In the genomic region with DNA sequence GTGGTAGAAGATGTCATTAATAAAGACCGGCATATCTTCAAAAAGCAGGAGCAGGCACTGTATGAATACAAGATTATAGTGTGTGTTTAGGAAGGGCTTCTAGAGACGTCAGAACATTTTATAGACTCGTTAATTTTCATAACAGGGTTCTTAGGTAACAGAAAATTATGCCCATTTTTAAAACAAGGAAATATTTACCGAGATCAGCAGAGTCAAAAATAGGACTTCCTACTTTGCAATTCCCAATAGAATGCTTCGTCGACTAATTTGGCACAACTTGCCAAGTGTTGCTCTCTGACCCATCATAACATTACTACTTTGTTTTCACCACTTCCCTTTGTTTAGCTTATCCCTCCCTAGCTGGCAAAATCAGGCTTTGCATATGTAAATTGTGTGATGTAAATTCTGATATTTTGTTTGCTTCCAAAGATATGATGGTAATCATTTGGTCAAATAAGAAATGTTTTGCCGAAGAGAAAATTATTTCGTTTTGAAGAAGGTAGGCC, we compare ENCODE assay signal across 8 cellular contexts. TPM values are rescaled to one million over a fixed set of nuclear protein-coding genes. Genes with fewer than 3 reads are reported as not detected.
DNase-seq lines count a peak whose midpoint lies in the region; ATAC-seq and TF ChIP-seq lines count a peak whose summit lies in the region.

No MANE protein-coding gene starts in this region.

- TF ChIP-seq POLR2A in HCT116 (IDR thresholded peaks at IDR 0.05; ENCODE audit: borderline replicate concordance, extremely low read depth, insufficient read depth, insufficient read length): no peak
- no peak for TF ChIP-seq POLR2A in spleen (IDR thresholded peaks at IDR 0.05)

- H2AFZ ChIP-seq in ACC112 (ENCODE audit: low read length, unreplicated experiment) (peak overlapping the region; percentile 91), HCT116 (ENCODE audit: low read depth, low read length, poor library complexity, severe bottlenecking) (peak overlapping the region; percentile 58)

- POLR2A ChIA-PET in HCT116 (lab: Charles Lee): no interaction called here

- H3K4me1 ChIP-seq in ACC112 (ENCODE audit: control insufficient read depth, insufficient read depth, low read length, unreplicated experiment) (peaks cover 11% of the 10 kb centered on the region), HCT116 (ENCODE audit: control insufficient read depth in 1 of 2, insufficient read depth in 2 of 2, low read length in 2 of 2) (peaks cover 14 to 25% of the 10 kb centered on the region in 2 experiments; a peak in 3 of 4 replicates), spleen (peaks cover 18 to 47% (median 38%) of the 10 kb centered on the region in 6 donors)

- BruUV-seq in HCT116 (replicated peaks; lab: Mats Ljungman, UMichigan): TSS peak; percentile 88

- H3K36me3 ChIP-seq in ACC112 (ENCODE audit: insufficient read depth, low read length) (no peaks in the 10 kb centered on the region), HCT116 (ENCODE audit: control insufficient read depth in 1 of 2, insufficient read depth in 2 of 2, low read length in 2 of 2) (no peaks in the 10 kb centered on the region), spleen (no peaks in the 10 kb centered on the region)

- no peaks in the 10 kb centered on the region for H3K27me3 ChIP-seq in ACC112 (ENCODE audit: insufficient read depth, low read length)
- no peaks in the 10 kb centered on the region for H3K27me3 ChIP-seq in HCT116 (ENCODE audit: insufficient read depth, low read length)
- no peaks in the 10 kb centered on the region for H3K27me3 ChIP-seq in spleen (replicated peaks in 1 of 7)

- peak overlapping the region; percentile 98 for H3K4me3 Mint-ChIP-seq in activated naive CD8-positive, alpha-beta T cell

- no peaks in the 10 kb centered on the region for H3K36me3 Mint-ChIP-seq in activated naive CD8-positive, alpha-beta T cell

- DNase-seq in HCT116 (ENCODE audit: low read depth, low spot score) (no peak), spleen (no peak)
- no peak for DNase-seq in stimulated activated CD4-positive, alpha-beta T cell treated with anti-CD3 and anti-CD28 coated beads, Interleukin-1b, Interleukin-23, amount 100 ng/mL, for 48 hours

- peak overlapping the region; percentile 77 for H3K9ac ChIP-seq in HCT116 (ENCODE audit: low read length)

- no peaks in the 10 kb centered on the region for H3K9me3 Mint-ChIP-seq in activated naive CD8-positive, alpha-beta T cell (ENCODE audit: low read depth)

- ATAC-seq in HCT116 (no peak), HG02642 (IDR thresholded peaks at IDR 0.05; ENCODE audit: poor library complexity, unreplicated experiment) (no peak), HG03095 (IDR thresholded peaks at IDR 0.05; ENCODE audit: unreplicated experiment) (no peak)

- peaks cover 54% of the 10 kb centered on the region for H3K4me1 Mint-ChIP-seq in activated naive CD8-positive, alpha-beta T cell (ENCODE audit: low read depth)

- H3K27ac Mint-ChIP-seq in activated naive CD8-positive, alpha-beta T cell: peak overlapping the region; percentile 99

- H3K27me3 Mint-ChIP-seq in activated naive CD8-positive, alpha-beta T cell: no peaks in the 10 kb centered on the region

- RAD21 ChIA-PET in HCT116 (lab: Charles Lee; ENCODE audit: low non-redundant PET in 1 of 2, low total read pairs in 2 of 2, uncharacterized antibody in 2 of 2, unreplicated experiment in 2 of 2): no interaction called here

- H3K27ac ChIP-seq in ACC112 (ENCODE audit: low read depth, low read length) (peak overlapping the region; percentile 81), HCT116 (ENCODE audit: low read depth, low read length) (peak overlapping the region; percentile 92), spleen (peak overlapping the region; percentile 92 to 99 (median 96))

- H3K79me2 ChIP-seq in ACC112 (ENCODE audit: control insufficient read depth, insufficient read depth, low read length, unreplicated experiment) (peaks cover 34% of the 10 kb centered on the region), HCT116 (ENCODE audit: insufficient read depth, low read length) (peaks cover 34% of the 10 kb centered on the region)

- H3K9me3 ChIP-seq in HCT116 (ENCODE audit: control insufficient read depth in 1 of 2, insufficient read depth in 1 of 2, low read depth in 1 of 2, low read length in 2 of 2): no peaks in the 10 kb centered on the region
- H3K9me3 ChIP-seq in spleen: no peaks in the 10 kb centered on the region

- peaks cover 8% of the 10 kb centered on the region; the same call in 1 of the 2 replicates for H4K20me1 ChIP-seq in HCT116 (ENCODE audit: insufficient read depth)

- TF ChIP-seq CTCF in HCT116 (IDR thresholded peaks at IDR 0.05 in 2 of 3, conservative IDR thresholded peaks at IDR 0.05 in 1 of 3; ENCODE audit: borderline replicate concordance in 1 of 3, insufficient read depth in 1 of 3, low read depth in 2 of 3, low read length in 2 of 3): no peak
- TF ChIP-seq CTCF in spleen (IDR thresholded peaks at IDR 0.05 in 8 of 11, conservative IDR thresholded peaks at IDR 0.05 in 3 of 11): no peak

- 18 to 21% (median 19%) methylated on average over 8 of the region's 8 CpGs for WGBS in spleen, 5 donors

- CTCF ChIA-PET in HCT116 (lab: Charles Lee): no interaction called here

- TF ChIP-seq RAD21 in HCT116 (IDR thresholded peaks at IDR 0.05; ENCODE audit: low read depth): no peak

- H3K9me2 ChIP-seq in HCT116 (ENCODE audit: insufficient read depth): no peaks in the 10 kb centered on the region

- peak overlapping the region; percentile 87 for H3K4me2 ChIP-seq in HCT116 (ENCODE audit: low read length)

- intact Hi-C loops in HCT116 (cut with micrococcal nuclease): no loop called here
- intact Hi-C loops in spleen (cut with DNase I; ENCODE audit: low total_unique reads): loop anchor here (5.0 kb wide), 1 partner anchor 100 kb away; no protein-coding TSS in a partner anchor

- H3K4me3 ChIP-seq in ACC112 (ENCODE audit: low read depth, low read length): peak overlapping the region; percentile 84
- peak overlapping the region; percentile 58 to 64 for H3K4me3 ChIP-seq in HCT116 (replicated peaks in 1 of 2; ENCODE audit: low read depth in 1 of 2, low read length in 2 of 2)
- H3K4me3 ChIP-seq in iPS-11a (ENCODE audit: low read depth, low read length): peak overlapping the region; percentile 60
- H3K4me3 ChIP-seq in spleen: peak overlapping the region; percentile 62 to 84 (median 72)

TF ChIP-seq in HCT116, 20 proteins besides CTCF, POLR2A, EP300 and RAD21:
- TF ChIP-seq, protein P1, sequence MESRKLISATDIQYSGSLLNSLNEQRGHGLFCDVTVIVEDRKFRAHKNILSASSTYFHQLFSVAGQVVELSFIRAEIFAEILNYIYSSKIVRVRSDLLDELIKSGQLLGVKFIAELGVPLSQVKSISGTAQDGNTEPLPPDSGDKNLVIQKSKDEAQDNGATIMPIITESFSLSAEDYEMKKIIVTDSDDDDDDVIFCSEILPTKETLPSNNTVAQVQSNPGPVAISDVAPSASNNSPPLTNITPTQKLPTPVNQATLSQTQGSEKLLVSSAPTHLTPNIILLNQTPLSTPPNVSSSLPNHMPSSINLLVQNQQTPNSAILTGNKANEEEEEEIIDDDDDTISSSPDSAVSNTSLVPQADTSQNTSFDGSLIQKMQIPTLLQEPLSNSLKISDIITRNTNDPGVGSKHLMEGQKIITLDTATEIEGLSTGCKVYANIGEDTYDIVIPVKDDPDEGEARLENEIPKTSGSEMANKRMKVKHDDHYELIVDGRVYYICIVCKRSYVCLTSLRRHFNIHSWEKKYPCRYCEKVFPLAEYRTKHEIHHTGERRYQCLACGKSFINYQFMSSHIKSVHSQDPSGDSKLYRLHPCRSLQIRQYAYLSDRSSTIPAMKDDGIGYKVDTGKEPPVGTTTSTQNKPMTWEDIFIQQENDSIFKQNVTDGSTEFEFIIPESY (IDR thresholded peaks at IDR 0.05; ENCODE audit: extremely low read depth, insufficient replicate concordance, low read length): no peak
- TF ChIP-seq, protein P2, sequence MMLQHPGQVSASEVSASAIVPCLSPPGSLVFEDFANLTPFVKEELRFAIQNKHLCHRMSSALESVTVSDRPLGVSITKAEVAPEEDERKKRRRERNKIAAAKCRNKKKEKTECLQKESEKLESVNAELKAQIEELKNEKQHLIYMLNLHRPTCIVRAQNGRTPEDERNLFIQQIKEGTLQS (IDR thresholded peaks at IDR 0.05): no peak

RNA-seq across cellular contexts. Expression of a gene that starts 0.9 kb away (rescaled TPM):
- total RNA-seq in HCT116 (2021; ENCODE audit: unreplicated experiment): 48.0 TPM
- 27.4 and 33.4 TPM in 2 replicates for polyA plus RNA-seq in HCT116 (2012)
- total RNA-seq in spleen: 10 to 100 TPM; 32.1 to 41.8 (median 37.4) TPM
- 10 to 100 TPM; 13.4 to 16.4 (median 14.5) TPM for polyA plus RNA-seq in spleen
